In the genomic region with DNA sequence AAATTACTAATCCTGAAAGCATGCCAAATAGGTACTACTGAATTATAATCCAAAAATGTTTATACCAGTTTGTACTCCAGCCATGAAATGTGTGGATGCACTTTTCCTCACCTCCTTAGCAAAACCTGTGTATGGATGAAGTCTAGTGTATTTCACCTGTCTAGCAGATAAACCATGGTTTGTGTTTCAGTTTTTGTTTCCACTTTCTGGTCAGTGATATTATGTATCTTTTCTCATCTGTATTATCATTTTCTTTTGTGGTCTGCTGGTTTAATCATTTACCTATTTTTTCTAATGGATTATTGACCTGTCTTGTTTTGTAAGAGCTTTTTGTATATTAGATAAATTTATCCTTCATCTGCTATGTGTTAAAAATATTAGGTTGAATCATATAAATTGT, we compare ENCODE assay signal across 21 cellular contexts.
"Had no signal": no experiment of that assay in that cellular context is flagged by ENCODE, and none has a peak within 500 bp of the region (broad histone marks: within the 10 kb centered on the region; RNA-seq: fewer than 3 reads in every experiment).

No MANE protein-coding gene starts in this region.

- ATAC-seq: activated CD8-positive, alpha-beta T cell treated with anti-CD3 and anti-CD28 coated beads for 36 hours; activated T-helper 17 cell treated with anti-CD3 and anti-CD28 coated beads, Interleukin-2, amount 50 U/mL, for 72 hours; left colon; naive thymus-derived CD4-positive, alpha-beta T cell; right cardiac atrium had no signal

- DNase-seq: activated CD4-positive, alpha-beta T cell treated with anti-CD3 and anti-CD28 coated beads, Interleukin-2, amount 10 ng/mL, durations not matched to agents 24 days and 14 days; activated CD4-positive, CD25-positive, alpha-beta regulatory T cell; activated CD8-positive, alpha-beta T cell treated with anti-CD3 and anti-CD28 coated beads for 36 hours; activated naive CD4-positive, alpha-beta T cell; activated naive CD8-positive, alpha-beta T cell treated with anti-CD3 and anti-CD28 coated beads for 36 hours; activated T-cell treated with anti-CD3 and anti-CD28 coated beads, Interleukin-2, amount 50 U/mL, for 1 hour; amniotic stem cell; dorsolateral prefrontal cortex; erythroblast; foreskin melanocyte; glutamatergic neuron; hippocampal formation; left colon; mesendoderm; naive thymus-derived CD4-positive, alpha-beta T cell; right cardiac atrium; stimulated activated CD4-positive, alpha-beta T cell treated with anti-CD3 and anti-CD28 coated beads, Interleukin-2, amount 100 ng/mL, for 24 hours; stimulated activated naive CD4-positive, alpha-beta T cell treated with Interleukin-2 at 50 U/mL for 16 hours; thyroid gland had no signal

- FAIRE-seq: islet of Langerhans had no signal
